Comparison of ENCODE assay signal across 20 cellular contexts in the genomic region with DNA sequence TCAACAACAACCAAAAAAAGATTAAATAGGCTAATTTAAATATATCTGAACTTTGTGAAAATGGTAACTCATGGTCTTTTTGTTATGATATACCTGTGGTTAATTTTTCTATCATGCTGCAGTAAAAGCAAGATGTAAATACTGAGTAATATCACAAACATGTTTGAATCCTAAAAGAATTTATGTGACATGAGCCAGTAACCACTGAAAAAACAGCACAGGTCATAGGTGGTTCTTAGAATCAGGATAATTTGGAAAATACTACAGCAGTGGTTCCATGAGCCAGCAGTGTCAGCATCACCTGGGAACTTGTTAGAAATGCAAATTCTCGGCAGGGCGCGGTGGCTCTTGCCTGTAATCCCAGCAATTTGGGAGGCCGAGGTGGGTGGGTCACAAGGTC. TPM values are rescaled to one million over a fixed set of nuclear protein-coding genes. Genes with fewer than 3 reads are reported as not detected.
DNase-seq lines count a peak whose midpoint lies in the region; TF ChIP-seq lines count a peak whose summit lies in the region.
"Had no signal": no experiment of that assay in that cellular context is flagged by ENCODE, and none has a peak within 500 bp of the region (broad histone marks: within the 10 kb centered on the region; RNA-seq: fewer than 3 reads in every experiment).

No MANE protein-coding gene starts in this region.

- H3K36me3 ChIP-seq in colonic mucosa = no peaks in the 10 kb centered on the region
- no peaks in the 10 kb centered on the region for H3K36me3 ChIP-seq in MM.1S (replicated peaks; ENCODE audit: insufficient read depth, low read length)

- H3K4me1 ChIP-seq in colonic mucosa = peaks cover 14% of the 10 kb centered on the region
- H3K4me1 ChIP-seq in MM.1S (ENCODE audit: low read length) = peaks cover 29% of the 10 kb centered on the region

- no peak overlapping the region for H3K9ac ChIP-seq in colonic mucosa (ENCODE audit: low read depth in 2 of 2, low read length in 2 of 2)
- no peak overlapping the region for H3K9ac ChIP-seq in MM.1S (ENCODE audit: low read length)
- H3K9ac ChIP-seq: BLaER1 had no signal

- H3K4me3 ChIP-seq in colonic mucosa = no peak overlapping the region
- H3K4me3 ChIP-seq in MM.1S (ENCODE audit: low read length) = no peak overlapping the region
- H3K4me3 ChIP-seq: BLaER1 had no signal

- DNase-seq in A172 (ENCODE audit: low spot score) (peak; percentile 5), RWPE1 (ENCODE audit: low spot score) (no peak), epithelial cell of prostate (ENCODE audit: low read depth, low spot score) (no peak), DMS79 (lab: John Stamatoyannopoulos, UW) (no peak), colonic mucosa (no peak), MM.1S (no peak)
- DNase-seq: ACHN; CD4-positive, CD25-positive, alpha-beta regulatory T cell; DMS53; EL; GF-D8; MV-4-11; NCI-H1105; NCI-H1436 treated with DMSO at 0.1 percent for 48 hours; NCI-H187 treated with DMSO at 0.1 percent for 48 hours; NCI-H526 treated with DMSO at 0.1 percent for 48 hours; RPMI8226; SHP77 treated with DMSO at 0.1 percent for 48 hours had no signal

- H3K79me2 ChIP-seq in MM.1S (ENCODE audit: low read length) = peaks cover 27% of the 10 kb centered on the region

- H3F3A ChIP-seq in MM.1S (ENCODE audit: insufficient read depth, low read length) = peaks cover 19% of the 10 kb centered on the region; the same call in 1 of the 2 replicates

- TF ChIP-seq CTCF in 22Rv1 (IDR thresholded peaks at IDR 0.05) = no peak
- TF ChIP-seq CTCF in RWPE1 (conservative IDR thresholded peaks at IDR 0.05; ENCODE audit: low read depth) = no peak
- TF ChIP-seq CTCF in colonic mucosa (IDR thresholded peaks at IDR 0.05) = no peak
- TF ChIP-seq CTCF in MM.1S (IDR thresholded peaks at IDR 0.05; ENCODE audit: low read length) = no peak

- H3K4me2 ChIP-seq in MM.1S (ENCODE audit: low read depth, low read length) = no peak overlapping the region
- H3K4me2 ChIP-seq: BLaER1 had no signal

- intact Hi-C loops in colonic mucosa (cut with DNase I) = no loop called here

- H3K27ac ChIP-seq in 22Rv1 (0 out of 2 replicates have a peak overlapping the region, but pooled peaks have one; percentile 87), RWPE1 (peak overlapping the region; percentile 81), epithelial cell of prostate (peak overlapping the region; percentile 68), colonic mucosa (no peak overlapping the region), MM.1S (ENCODE audit: low read length) (no peak overlapping the region)
- H3K27ac ChIP-seq: BLaER1 had no signal

- H2AFZ ChIP-seq in MM.1S (ENCODE audit: low read length) = no peak overlapping the region

- H4K20me1 ChIP-seq in MM.1S (ENCODE audit: insufficient read depth, low read length) = no peaks in the 10 kb centered on the region
- H4K20me1 ChIP-seq: BLaER1 had no signal

- POLR2A ChIA-PET in RWPE1 (lab: Yijun Ruan, JAX; ENCODE audit: low non-redundant PET) = interaction anchor here (0.7 kb wide), 1 partner anchor 116 kb away, joined by 5 read pairs; no protein-coding TSS in a partner anchor

- CTCF ChIA-PET in RWPE1 (lab: Yijun Ruan, JAX) = interaction anchor here (0.7 kb wide), 1 partner anchor 10 kb away, joined by 3 read pairs; no protein-coding TSS in a partner anchor

- no peaks in the 10 kb centered on the region for H3K9me3 ChIP-seq in colonic mucosa
- no peaks in the 10 kb centered on the region for H3K9me3 ChIP-seq in MM.1S (replicated peaks; ENCODE audit: insufficient read depth, low read length)
- H3K9me3 ChIP-seq: BLaER1 had no signal

- H3K9me2 ChIP-seq in MM.1S (replicated peaks; ENCODE audit: insufficient read depth, low read length) = no peaks in the 10 kb centered on the region

- H3K27me3 ChIP-seq in colonic mucosa (no peaks in the 10 kb centered on the region), MM.1S (replicated peaks; ENCODE audit: insufficient read depth, low read length) (no peaks in the 10 kb centered on the region)
- H3K27me3 ChIP-seq: BLaER1 had no signal

RNA-seq across cellular contexts. Expression of a gene that starts 4.1 kb away (rescaled TPM):
- total RNA-seq in A172 (2014; rRNA removed; shearing (Covaris generic)) = 216 and 251 TPM in 2 replicates
- total RNA-seq in colonic mucosa = 100 to 1,000 TPM; 326 to 331 TPM

RNA-seq across cellular contexts. Expression of a gene that starts 7.2 kb away (rescaled TPM):
- 117 and 123 TPM in 2 replicates for total RNA-seq in A172 (2014; rRNA removed; shearing (Covaris generic))
- total RNA-seq in colonic mucosa = 10 to 100 TPM; 53.1 to 57.2 TPM

RNA-seq across cellular contexts. Expression of a gene that starts 19.3 kb away (rescaled TPM):
- total RNA-seq in A172 (2014; rRNA removed; shearing (Covaris generic)) = 4.2 and 5.3 TPM in 2 replicates
- 10 to 100 TPM; 34.0 to 34.6 TPM for total RNA-seq in colonic mucosa

Comparison
In these comparisons a context has a peak if more than half of its experiments do, and no peak if none do; other contexts are left out.
1. H3K27ac ChIP-seq: peak in 22Rv1 (single experiment), RWPE1 (single experiment) and epithelial cell of prostate (single experiment); none in colonic mucosa (single experiment) and MM.1S (single experiment).